ENCODE assay signal across 1 cellular context in the genomic region with DNA sequence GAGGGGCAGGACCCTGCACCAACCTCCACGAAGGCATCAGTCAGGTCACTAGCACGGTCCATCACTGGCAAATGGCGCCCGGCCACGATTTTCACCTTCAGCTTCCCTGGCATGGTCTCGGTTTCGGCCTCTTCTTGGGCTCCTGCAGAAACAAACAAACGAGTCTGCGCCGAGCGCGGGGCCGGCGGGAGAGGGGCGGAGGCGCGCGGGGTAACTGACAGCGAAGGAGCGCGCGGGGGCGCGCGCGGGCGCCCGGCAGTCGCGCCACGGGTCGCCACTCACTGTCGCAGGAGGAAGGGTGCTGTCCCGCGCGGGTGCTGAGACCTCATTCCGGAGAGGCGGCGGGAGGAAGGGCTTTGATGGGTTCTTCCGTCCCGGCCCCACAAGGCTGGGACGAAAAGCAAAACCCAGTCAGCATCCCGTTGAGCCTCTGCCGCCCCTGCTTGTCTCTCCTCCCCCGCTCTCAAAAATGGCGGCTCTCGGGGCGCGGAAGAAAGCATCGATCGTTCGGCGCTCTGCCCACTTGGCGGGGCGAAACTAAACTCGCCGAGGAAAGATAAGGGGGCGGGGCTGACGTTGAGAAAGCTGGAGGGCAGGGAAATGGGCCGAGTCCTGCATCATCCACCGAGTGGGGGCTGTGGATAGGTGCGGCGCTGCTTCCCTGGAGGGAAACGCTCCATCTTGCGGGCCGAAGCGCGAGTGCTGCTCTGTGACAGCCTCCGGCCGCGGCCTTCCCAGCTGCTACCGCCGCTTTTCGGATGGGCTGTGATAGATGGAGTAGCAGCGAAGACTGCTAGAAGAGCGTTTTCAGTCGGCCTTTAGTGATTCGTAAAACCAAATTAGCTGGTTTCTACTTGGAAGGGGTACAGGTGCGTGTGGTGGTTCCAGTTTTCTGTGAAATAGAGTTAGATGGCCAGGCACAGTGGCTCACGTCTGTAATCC.
TF ChIP-seq lines count a peak whose summit lies in the region.

TSS of gene C2CD5 (minus strand) at position 505 of the 942 bp plus-strand sequence. CDS start at position 113, 392 bp downstream.

TF ChIP-seq in HEK293, 187 proteins besides CTCF, POLR2A, EP300 and RAD21 (continued from another document and continues in another):
- no peak for TF ChIP-seq ZNF121 (tag by site-specific recombination; IDR thresholded peaks at IDR 0.05)
- TF ChIP-seq ZNF341 (tag by site-specific recombination; IDR thresholded peaks at IDR 0.05; ENCODE audit: low read depth) = peak; percentile 58
- TF ChIP-seq, protein P1, sequence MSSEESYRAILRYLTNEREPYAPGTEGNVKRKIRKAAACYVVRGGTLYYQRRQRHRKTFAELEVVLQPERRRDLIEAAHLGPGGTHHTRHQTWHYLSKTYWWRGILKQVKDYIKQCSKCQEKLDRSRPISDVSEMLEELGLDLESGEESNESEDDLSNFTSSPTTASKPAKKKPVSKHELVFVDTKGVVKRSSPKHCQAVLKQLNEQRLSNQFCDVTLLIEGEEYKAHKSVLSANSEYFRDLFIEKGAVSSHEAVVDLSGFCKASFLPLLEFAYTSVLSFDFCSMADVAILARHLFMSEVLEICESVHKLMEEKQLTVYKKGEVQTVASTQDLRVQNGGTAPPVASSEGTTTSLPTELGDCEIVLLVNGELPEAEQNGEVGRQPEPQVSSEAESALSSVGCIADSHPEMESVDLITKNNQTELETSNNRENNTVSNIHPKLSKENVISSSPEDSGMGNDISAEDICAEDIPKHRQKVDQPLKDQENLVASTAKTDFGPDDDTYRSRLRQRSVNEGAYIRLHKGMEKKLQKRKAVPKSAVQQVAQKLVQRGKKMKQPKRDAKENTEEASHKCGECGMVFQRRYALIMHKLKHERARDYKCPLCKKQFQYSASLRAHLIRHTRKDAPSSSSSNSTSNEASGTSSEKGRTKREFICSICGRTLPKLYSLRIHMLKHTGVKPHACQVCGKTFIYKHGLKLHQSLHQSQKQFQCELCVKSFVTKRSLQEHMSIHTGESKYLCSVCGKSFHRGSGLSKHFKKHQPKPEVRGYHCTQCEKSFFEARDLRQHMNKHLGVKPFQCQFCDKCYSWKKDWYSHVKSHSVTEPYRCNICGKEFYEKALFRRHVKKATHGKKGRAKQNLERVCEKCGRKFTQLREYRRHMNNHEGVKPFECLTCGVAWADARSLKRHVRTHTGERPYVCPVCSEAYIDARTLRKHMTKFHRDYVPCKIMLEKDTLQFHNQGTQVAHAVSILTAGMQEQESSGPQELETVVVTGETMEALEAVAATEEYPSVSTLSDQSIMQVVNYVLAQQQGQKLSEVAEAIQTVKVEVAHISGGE (tag by site-specific recombination; conservative IDR thresholded peaks at IDR 0.05; ENCODE audit: low read depth) = peak; percentile 45
- no peak for TF ChIP-seq ZNF658 (tag by site-specific recombination; IDR thresholded peaks at IDR 0.05)
- TF ChIP-seq ZNF112 (tag by site-specific recombination; IDR thresholded peaks at IDR 0.05) = no peak
- peak; percentile 65; the same call in 1 of the 2 replicates for TF ChIP-seq ZNF558 (tag by site-specific recombination; IDR thresholded peaks at IDR 0.05)
- TF ChIP-seq ZNF366 (tag by site-specific recombination; conservative IDR thresholded peaks at IDR 0.05) = peak; percentile 88
- TF ChIP-seq, protein P2, sequence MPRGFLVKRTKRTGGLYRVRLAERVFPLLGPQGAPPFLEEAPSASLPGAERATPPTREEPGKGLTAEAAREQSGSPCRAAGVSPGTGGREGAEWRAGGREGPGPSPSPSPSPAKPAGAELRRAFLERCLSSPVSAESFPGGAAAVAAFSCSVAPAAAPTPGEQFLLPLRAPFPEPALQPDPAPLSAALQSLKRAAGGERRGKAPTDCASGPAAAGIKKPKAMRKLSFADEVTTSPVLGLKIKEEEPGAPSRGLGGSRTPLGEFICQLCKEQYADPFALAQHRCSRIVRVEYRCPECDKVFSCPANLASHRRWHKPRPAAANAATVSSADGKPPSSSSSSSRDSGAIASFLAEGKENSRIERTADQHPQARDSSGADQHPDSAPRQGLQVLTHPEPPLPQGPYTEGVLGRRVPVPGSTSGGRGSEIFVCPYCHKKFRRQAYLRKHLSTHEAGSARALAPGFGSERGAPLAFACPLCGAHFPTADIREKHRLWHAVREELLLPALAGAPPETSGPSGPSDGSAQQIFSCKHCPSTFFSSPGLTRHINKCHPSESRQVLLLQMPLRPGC (tag by site-specific recombination; IDR thresholded peaks at IDR 0.05) = peak; percentile 75
- TF ChIP-seq HOXC10 (CRISPR knock-in tag; IDR thresholded peaks at IDR 0.05) = no peak
- TF ChIP-seq, protein P3, sequence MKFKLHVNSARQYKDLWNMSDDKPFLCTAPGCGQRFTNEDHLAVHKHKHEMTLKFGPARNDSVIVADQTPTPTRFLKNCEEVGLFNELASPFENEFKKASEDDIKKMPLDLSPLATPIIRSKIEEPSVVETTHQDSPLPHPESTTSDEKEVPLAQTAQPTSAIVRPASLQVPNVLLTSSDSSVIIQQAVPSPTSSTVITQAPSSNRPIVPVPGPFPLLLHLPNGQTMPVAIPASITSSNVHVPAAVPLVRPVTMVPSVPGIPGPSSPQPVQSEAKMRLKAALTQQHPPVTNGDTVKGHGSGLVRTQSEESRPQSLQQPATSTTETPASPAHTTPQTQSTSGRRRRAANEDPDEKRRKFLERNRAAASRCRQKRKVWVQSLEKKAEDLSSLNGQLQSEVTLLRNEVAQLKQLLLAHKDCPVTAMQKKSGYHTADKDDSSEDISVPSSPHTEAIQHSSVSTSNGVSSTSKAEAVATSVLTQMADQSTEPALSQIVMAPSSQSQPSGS (tag by site-specific recombination; IDR thresholded peaks at IDR 0.05; ENCODE audit: low read depth) = peak; percentile 7; the same call in 1 of the 2 replicates
- TF ChIP-seq ZNF701 (tag by site-specific recombination; IDR thresholded peaks at IDR 0.05) = no peak
- TF ChIP-seq ZNF560 (tag by site-specific recombination; IDR thresholded peaks at IDR 0.05; ENCODE audit: borderline replicate concordance) = peak; percentile 49; the same call in 1 of the 2 replicates
- peak; percentile 99 for TF ChIP-seq ZXDB (tag by site-specific recombination; IDR thresholded peaks at IDR 0.05)
- TF ChIP-seq ZNF510 (tag by site-specific recombination; IDR thresholded peaks at IDR 0.05; ENCODE audit: insufficient replicate concordance) = no peak
- TF ChIP-seq MYNN (tag by site-specific recombination; IDR thresholded peaks at IDR 0.05; ENCODE audit: borderline replicate concordance) = peak; percentile 18; the same call in 1 of the 2 replicates
- TF ChIP-seq, protein P4, sequence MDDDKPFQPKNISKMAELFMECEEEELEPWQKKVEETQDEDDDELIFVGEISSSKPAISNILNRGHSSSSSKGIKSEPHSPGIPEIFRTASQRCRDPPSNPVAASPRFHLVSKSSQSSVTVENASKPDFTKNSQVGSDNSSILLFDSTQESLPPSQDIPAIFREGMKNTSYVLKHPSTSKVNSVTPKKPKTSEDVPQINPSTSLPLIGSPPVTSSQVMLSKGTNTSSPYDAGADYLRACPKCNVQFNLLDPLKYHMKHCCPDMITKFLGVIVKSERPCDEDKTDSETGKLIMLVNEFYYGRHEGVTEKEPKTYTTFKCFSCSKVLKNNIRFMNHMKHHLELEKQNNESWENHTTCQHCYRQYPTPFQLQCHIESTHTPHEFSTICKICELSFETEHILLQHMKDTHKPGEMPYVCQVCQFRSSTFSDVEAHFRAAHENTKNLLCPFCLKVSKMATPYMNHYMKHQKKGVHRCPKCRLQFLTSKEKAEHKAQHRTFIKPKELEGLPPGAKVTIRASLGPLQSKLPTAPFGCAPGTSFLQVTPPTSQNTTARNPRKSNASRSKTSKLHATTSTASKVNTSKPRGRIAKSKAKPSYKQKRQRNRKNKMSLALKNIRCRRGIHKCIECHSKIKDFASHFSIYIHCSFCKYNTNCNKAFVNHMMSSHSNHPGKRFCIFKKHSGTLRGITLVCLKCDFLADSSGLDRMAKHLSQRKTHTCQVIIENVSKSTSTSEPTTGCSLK (tag by site-specific recombination; IDR thresholded peaks at IDR 0.05) = no peak
- no peak for TF ChIP-seq ZNF266 (tag by site-specific recombination; IDR thresholded peaks at IDR 0.05; ENCODE audit: low read depth)
- peak; percentile 64; the same call in 1 of the 2 replicates for TF ChIP-seq ZBTB8A (tag by site-specific recombination; IDR thresholded peaks at IDR 0.05)
- TF ChIP-seq ZNF518A (tag by site-specific recombination; conservative IDR thresholded peaks at IDR 0.05; ENCODE audit: low read depth) = peak; percentile 83
- TF ChIP-seq ZNF585B (tag by site-specific recombination; IDR thresholded peaks at IDR 0.05) = no peak
- TF ChIP-seq ZNF433 (tag by site-specific recombination; IDR thresholded peaks at IDR 0.05; ENCODE audit: low read depth) = no peak
- TF ChIP-seq ZNF660 (tag by site-specific recombination; IDR thresholded peaks at IDR 0.05) = peak; percentile 93
- TF ChIP-seq OVOL3 (tag by site-specific recombination; IDR thresholded peaks at IDR 0.05) = 0 out of 2 replicates have a peak, but pooled peaks have one; percentile 43
- peak; percentile 38 for TF ChIP-seq ZNF335 (tag by site-specific recombination; conservative IDR thresholded peaks at IDR 0.05)
- TF ChIP-seq ZNF629 (tag by site-specific recombination; IDR thresholded peaks at IDR 0.05) = peak; percentile 87
- TF ChIP-seq, protein P5, sequence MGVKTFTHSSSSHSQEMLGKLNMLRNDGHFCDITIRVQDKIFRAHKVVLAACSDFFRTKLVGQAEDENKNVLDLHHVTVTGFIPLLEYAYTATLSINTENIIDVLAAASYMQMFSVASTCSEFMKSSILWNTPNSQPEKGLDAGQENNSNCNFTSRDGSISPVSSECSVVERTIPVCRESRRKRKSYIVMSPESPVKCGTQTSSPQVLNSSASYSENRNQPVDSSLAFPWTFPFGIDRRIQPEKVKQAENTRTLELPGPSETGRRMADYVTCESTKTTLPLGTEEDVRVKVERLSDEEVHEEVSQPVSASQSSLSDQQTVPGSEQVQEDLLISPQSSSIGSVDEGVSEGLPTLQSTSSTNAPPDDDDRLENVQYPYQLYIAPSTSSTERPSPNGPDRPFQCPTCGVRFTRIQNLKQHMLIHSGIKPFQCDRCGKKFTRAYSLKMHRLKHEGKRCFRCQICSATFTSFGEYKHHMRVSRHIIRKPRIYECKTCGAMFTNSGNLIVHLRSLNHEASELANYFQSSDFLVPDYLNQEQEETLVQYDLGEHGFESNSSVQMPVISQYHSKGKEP (tag by site-specific recombination; IDR thresholded peaks at IDR 0.05) = no peak
- peak; percentile 88 for TF ChIP-seq EGR2 (tag by site-specific recombination; IDR thresholded peaks at IDR 0.05; ENCODE audit: low read depth)
- TF ChIP-seq SALL2 (tag by site-specific recombination; IDR thresholded peaks at IDR 0.05; ENCODE audit: borderline replicate concordance) = no peak
- TF ChIP-seq GLIS1 (tag by site-specific recombination; IDR thresholded peaks at IDR 0.05) = peak; percentile 56; the same call in 1 of the 2 replicates
- peak; percentile 89 for TF ChIP-seq ZNF639 (tag by site-specific recombination; IDR thresholded peaks at IDR 0.05)
- TF ChIP-seq ZNF76 (tag by site-specific recombination; IDR thresholded peaks at IDR 0.05; ENCODE audit: borderline replicate concordance, low read depth) = peak; percentile 75; the same call in 1 of the 2 replicates
- TF ChIP-seq ZNF791 (tag by site-specific recombination; IDR thresholded peaks at IDR 0.05) = no peak
- TF ChIP-seq, protein P6, sequence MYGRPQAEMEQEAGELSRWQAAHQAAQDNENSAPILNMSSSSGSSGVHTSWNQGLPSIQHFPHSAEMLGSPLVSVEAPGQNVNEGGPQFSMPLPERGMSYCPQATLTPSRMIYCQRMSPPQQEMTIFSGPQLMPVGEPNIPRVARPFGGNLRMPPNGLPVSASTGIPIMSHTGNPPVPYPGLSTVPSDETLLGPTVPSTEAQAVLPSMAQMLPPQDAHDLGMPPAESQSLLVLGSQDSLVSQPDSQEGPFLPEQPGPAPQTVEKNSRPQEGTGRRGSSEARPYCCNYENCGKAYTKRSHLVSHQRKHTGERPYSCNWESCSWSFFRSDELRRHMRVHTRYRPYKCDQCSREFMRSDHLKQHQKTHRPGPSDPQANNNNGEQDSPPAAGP (tag by site-specific recombination; IDR thresholded peaks at IDR 0.05) = peak; percentile 87
- TF ChIP-seq ZNF843 (tag by site-specific recombination; IDR thresholded peaks at IDR 0.05) = peak; percentile 81
